ENCODE assay signal across 28 cellular contexts in genomic region chr7:93779115-93779514, GRCh38.
"Had no signal": no experiment of that assay in that cellular context is flagged by ENCODE, and none has a peak within 500 bp of the region (broad histone marks: within the 10 kb centered on the region; RNA-seq: fewer than 3 reads in every experiment).

No MANE protein-coding gene starts in this region.

- H3K36me3 ChIP-seq: ascending aorta, brain microvascular endothelial cell, Peyer's patch, SJSA1 had no signal

- H3K27ac Mint-ChIP-seq: activated CD4-positive, alpha-beta memory T cell treated with anti-CD3 and anti-CD28 coated beads for 36 hours; activated CD4-positive, alpha-beta T cell treated with anti-CD3 and anti-CD28 coated beads, Interleukin-2, amount 10 ng/mL, durations not matched to agents 24 days and 14 days; activated naive CD4-positive, alpha-beta T cell treated with anti-CD3 and anti-CD28 coated beads, Interleukin-2, amount 50 U/mL, for 72 hours; activated naive CD8-positive, alpha-beta T cell treated with anti-CD3 and anti-CD28 coated beads, Interleukin-2, amount 50 U/mL, for 24 hours; T-helper 17 cell; WTC11 had no signal

- H3K27me3 ChIP-seq: ascending aorta, brain microvascular endothelial cell, Peyer's patch, SJSA1 had no signal

- H3K36me3 Mint-ChIP-seq: activated CD4-positive, alpha-beta memory T cell treated with anti-CD3 and anti-CD28 coated beads for 36 hours; activated naive CD4-positive, alpha-beta T cell treated with anti-CD3 and anti-CD28 coated beads, Interleukin-2, amount 50 U/mL, for 72 hours; WTC11 had no signal

- H3K9me3 Mint-ChIP-seq: activated CD4-positive, alpha-beta memory T cell treated with anti-CD3 and anti-CD28 coated beads for 36 hours; activated CD4-positive, alpha-beta T cell treated with anti-CD3 and anti-CD28 coated beads, Interleukin-2, amount 10 ng/mL, durations not matched to agents 24 days and 14 days; activated naive CD8-positive, alpha-beta T cell treated with anti-CD3 and anti-CD28 coated beads, Interleukin-2, amount 50 U/mL, for 24 hours; activated T-cell treated with anti-CD3 and anti-CD28 coated beads, Interleukin-2, amount 50 U/mL, for 4 hours; WTC11 had no signal

- H3K4me3 ChIP-seq: ascending aorta, Peyer's patch, SJSA1 had no signal

- DNase-seq: activated CD4-positive, alpha-beta memory T cell treated with anti-CD3 and anti-CD28 coated beads for 36 hours; activated CD4-positive, alpha-beta T cell treated with anti-CD3 and anti-CD28 coated beads, Interleukin-2, amount 10 ng/mL, durations not matched to agents 24 days and 14 days; activated CD4-positive, CD25-positive, alpha-beta regulatory T cell treated with anti-CD3 and anti-CD28 coated beads, Interleukin-2, amount 50 U/mL, for 72 hours; activated CD8-positive, alpha-beta memory T cell treated with anti-CD3 and anti-CD28 coated beads for 24 hours; activated effector memory CD4-positive, alpha-beta T cell treated with anti-CD3 and anti-CD28 coated beads, Interleukin-2, amount 50 U/mL, for 16 hours; activated naive CD4-positive, alpha-beta T cell treated with Interleukin-2 at 50 U/mL for 16 hours; activated naive CD8-positive, alpha-beta T cell treated with anti-CD3 and anti-CD28 coated beads, Interleukin-2, amount 50 U/mL, for 24 hours; activated T-cell treated with anti-CD3 and anti-CD28 coated beads, Interleukin-2, amount 50 U/mL, for 4 hours; amniotic stem cell; brain microvascular endothelial cell; caudate nucleus; Kasumi-1; KBM-7; NCI-H1048; NCI-H146; NCI-H187 treated with DMSO at 0.1 percent for 48 hours; NCI-H2081 treated with DMSO at 0.1 percent for 48 hours; NCI-H446; NCI-H524; Peyer's patch; SHP77; T-helper 17 cell; T-helper 9 cell had no signal

- ATAC-seq: activated naive CD4-positive, alpha-beta T cell treated with anti-CD3 and anti-CD28 coated beads, Interleukin-2, amount 50 U/mL, for 72 hours; activated naive CD8-positive, alpha-beta T cell treated with anti-CD3 and anti-CD28 coated beads, Interleukin-2, amount 50 U/mL, for 24 hours; activated T-cell treated with anti-CD3 and anti-CD28 coated beads, Interleukin-2, amount 50 U/mL, for 4 hours; T-helper 17 cell; WTC11 had no signal

- H3K27ac ChIP-seq: ascending aorta, brain microvascular endothelial cell, Peyer's patch, RWPE1, SJSA1 had no signal

- H3K4me3 Mint-ChIP-seq: activated CD4-positive, alpha-beta memory T cell treated with anti-CD3 and anti-CD28 coated beads for 36 hours; activated CD4-positive, alpha-beta T cell treated with anti-CD3 and anti-CD28 coated beads, Interleukin-2, amount 10 ng/mL, durations not matched to agents 24 days and 14 days; activated naive CD8-positive, alpha-beta T cell treated with anti-CD3 and anti-CD28 coated beads, Interleukin-2, amount 50 U/mL, for 24 hours; activated T-cell treated with anti-CD3 and anti-CD28 coated beads, Interleukin-2, amount 50 U/mL, for 4 hours; T-helper 17 cell; WTC11 had no signal

- H3K4me1 Mint-ChIP-seq: activated CD4-positive, alpha-beta T cell treated with anti-CD3 and anti-CD28 coated beads, Interleukin-2, amount 10 ng/mL, durations not matched to agents 24 days and 14 days; activated naive CD8-positive, alpha-beta T cell treated with anti-CD3 and anti-CD28 coated beads, Interleukin-2, amount 50 U/mL, for 24 hours; T-helper 17 cell; WTC11 had no signal

- H3K9me3 ChIP-seq: ascending aorta, Peyer's patch, SJSA1 had no signal

- H3K4me1 ChIP-seq: ascending aorta, Peyer's patch, SJSA1 had no signal

- H3K27me3 Mint-ChIP-seq: activated CD4-positive, alpha-beta memory T cell treated with anti-CD3 and anti-CD28 coated beads for 36 hours; activated CD4-positive, alpha-beta T cell treated with anti-CD3 and anti-CD28 coated beads, Interleukin-2, amount 10 ng/mL, durations not matched to agents 24 days and 14 days; activated naive CD8-positive, alpha-beta T cell treated with anti-CD3 and anti-CD28 coated beads, Interleukin-2, amount 50 U/mL, for 24 hours; T-helper 17 cell had no signal
